Comparison of ENCODE assay signal across 1 cellular context in genomic region chr12:53820907-53821306, GRCh38.
TF ChIP-seq lines count a peak whose summit lies in the region.

No MANE protein-coding gene starts in this region.

TF ChIP-seq in HEK293, 187 proteins besides CTCF, POLR2A, EP300 and RAD21 (continued from another document):
- no peak for TF ChIP-seq ZNF26 (tag by site-specific recombination; IDR thresholded peaks at IDR 0.05)
- no peak for TF ChIP-seq ZNF561 (tag by site-specific recombination; IDR thresholded peaks at IDR 0.05; ENCODE audit: borderline replicate concordance)
TF ChIP-seq in HEK293: peak in this region for 1.
